8 cellular contexts compared by ENCODE assay signal in the genomic region with DNA sequence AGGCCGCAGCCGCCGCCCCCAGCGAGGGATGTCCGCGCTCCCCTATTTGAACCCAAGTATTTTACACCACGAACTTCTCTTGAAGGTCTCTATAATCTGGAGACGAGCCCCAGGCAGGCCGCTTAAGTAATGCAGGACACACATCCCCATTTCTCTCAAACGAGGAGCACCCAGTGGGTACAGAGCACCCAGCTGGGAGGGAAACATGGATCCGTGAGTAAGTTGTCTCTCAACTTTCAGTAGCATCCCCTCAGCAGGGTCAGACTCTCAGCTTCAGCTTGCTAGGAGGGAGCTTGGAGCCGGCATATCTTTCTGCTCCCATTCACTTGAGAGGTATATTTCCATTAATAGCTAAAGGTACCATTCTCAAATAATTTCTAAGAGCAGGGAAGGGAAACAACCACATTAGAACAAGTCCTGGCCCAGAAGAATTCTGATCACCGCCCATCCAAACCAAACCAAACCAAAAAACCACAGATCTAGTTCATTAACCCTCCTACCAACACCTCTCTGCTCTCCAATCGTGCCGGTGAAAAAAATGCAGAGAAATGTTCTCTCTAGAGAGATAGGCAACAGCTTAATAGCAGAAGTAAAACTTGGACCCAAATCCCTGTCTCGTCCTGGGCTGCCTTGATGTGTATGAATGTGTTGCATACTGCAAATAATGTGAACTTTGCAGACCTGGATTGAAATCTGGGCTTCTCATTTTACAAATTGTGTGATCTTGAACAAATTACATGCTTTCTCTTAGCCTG. TPM values are rescaled to one million over a fixed set of nuclear protein-coding genes. Genes with fewer than 3 reads are reported as not detected.
DNase-seq lines count a peak whose midpoint lies in the region; ATAC-seq, FAIRE-seq and TF ChIP-seq lines count a peak whose summit lies in the region.

No MANE protein-coding gene starts in this region.

- CTCF ChIA-PET in HepG2 (lab: Yijun Ruan, JAX; ENCODE audit: low intra/inter-chr PET ratio, low total read pairs): interaction anchor here (1.8 to 2.5 kb wide), 2 partner anchors 14 to 26 kb away, joined by 13 to 25 read pairs; no protein-coding TSS in a partner anchor

- POLR2A ChIA-PET in HepG2 (lab: Yijun Ruan, JAX): interaction anchor here (1.4 to 2.3 kb wide), 3 partner anchors 8 to 221 kb away, joined by 3 to 9 read pairs (median 5); a partner anchor contains a TSS

- H3K4me1 ChIP-seq in HepG2 (ENCODE audit: insufficient read depth, low read length): peaks cover 52% of the 10 kb centered on the region
- peaks cover 7 to 11% of the 10 kb centered on the region in 2 donors for H3K4me1 ChIP-seq in thoracic aorta (ENCODE audit: control insufficient read depth in 1 of 2, low read depth in 2 of 2)

- ATAC-seq in HepG2 (peak; percentile 58), thoracic aorta (ENCODE audit: insufficient number of reproducible peaks, low FRiP score, low read depth) (no peak)

- no peaks in the 10 kb centered on the region for H3K36me3 ChIP-seq in HepG2 (replicated peaks in 1 of 2; ENCODE audit: control insufficient read depth in 1 of 2, insufficient read depth in 2 of 2, low read length in 2 of 2)
- H3K36me3 ChIP-seq in thoracic aorta: no peaks in the 10 kb centered on the region

- TF ChIP-seq CTCF in GM12864 (IDR thresholded peaks at IDR 0.05; ENCODE audit: low read depth, low read length, missing control alignments) (no peak), HepG2 (CRISPR knock-in tag; IDR thresholded peaks at IDR 0.05) (no peak), thoracic aorta (IDR thresholded peaks at IDR 0.05) (no peak)

- H3K4me2 ChIP-seq in HepG2 (ENCODE audit: low read depth, low read length): peak overlapping the region; percentile 98

- no peak for TF ChIP-seq POLR2A in H54 (IDR thresholded peaks at IDR 0.05; ENCODE audit: low read depth, low read length)
- TF ChIP-seq POLR2A in HepG2 (IDR thresholded peaks at IDR 0.05; ENCODE audit: insufficient read depth in 1 of 2, low read depth in 2 of 2, low read length in 2 of 2): no peak

- no peak for TF ChIP-seq EP300 in HepG2 (IDR thresholded peaks at IDR 0.05; ENCODE audit: low read depth in 2 of 2, low read length in 2 of 2)
- TF ChIP-seq EP300 in HepG2 (CRISPR knock-in tag; IDR thresholded peaks at IDR 0.05; ENCODE audit: borderline replicate concordance): no peak

- peak overlapping the region; percentile 73 for H3K27ac ChIP-seq in HepG2 (ENCODE audit: extremely low read length, insufficient read depth, low read length)
- H3K27ac ChIP-seq in thoracic aorta: peak overlapping the region; percentile 61 to 69

- peak overlapping the region; percentile 79 for H3K9ac ChIP-seq in HepG2 (ENCODE audit: insufficient read depth, low read depth, low read length)

- in situ Hi-C loops in HepG2 (cut with HindIII; ENCODE audit: extremely low pct_ligation_motif_present, low pct_unique_long_range_greater_than_20kb): no loop called here

- TF ChIP-seq RAD21 in HepG2 (CRISPR knock-in tag; IDR thresholded peaks at IDR 0.05): no peak

- FAIRE-seq in H54 (lab: Jason Lieb, UNC) (peak; percentile 85), HepG2 (lab: Jason Lieb, UNC) (no peak)

- no peak overlapping the region for H2AFZ ChIP-seq in HepG2 (ENCODE audit: low read length)

- H3K27me3 ChIP-seq in HepG2 (ENCODE audit: control insufficient read depth in 1 of 2, insufficient read depth in 2 of 2, low read length in 2 of 2): no peaks in the 10 kb centered on the region
- no peaks in the 10 kb centered on the region for H3K27me3 ChIP-seq in thoracic aorta (replicated peaks; ENCODE audit: insufficient read depth)

- BruUV-seq in HepG2 (replicated peaks; lab: Mats Ljungman, UMichigan): TSS peak; percentile 52

- intact Hi-C loops in HepG2 (cut with micrococcal nuclease; ENCODE audit: unreplicated experiment): loop anchor here (5.0 kb wide), 1 partner anchor 204 kb away; no protein-coding TSS in a partner anchor

- H4K20me1 ChIP-seq in HepG2 (ENCODE audit: insufficient read depth, low read length): no peaks in the 10 kb centered on the region

- H3K9me3 ChIP-seq in HepG2 (ENCODE audit: low read length): no peaks in the 10 kb centered on the region
- H3K9me3 ChIP-seq in thoracic aorta: no peaks in the 10 kb centered on the region

- 12% methylated on average over 7 of the region's 16 CpGs for WGBS in HepG2 (ENCODE audit: low lambda C conversion rate)

- DNase-seq in GM12864 (ENCODE audit: low read depth) (no peak), H54 (ENCODE audit: insufficient read length, low spot score) (peak; percentile 67), NOMO-1 treated with DMSO at 0.1 percent for 48 hours (lab: John Stamatoyannopoulos, UW; ENCODE audit: unreplicated experiment) (peak; percentile 32), cerebellum (ENCODE audit: low spot score) (peak; percentile 27), HepG2 (ENCODE audit: low spot score) (no peak), thoracic aorta (ENCODE audit: low spot score) (no peak)
- DNase-seq in activated CD4-positive, CD25-positive, alpha-beta regulatory T cell treated with anti-CD3 and anti-CD28 coated beads, Interleukin-2, amount 50 U/mL, for 72 hours: no peak
- DNase-seq in activated CD4-positive, alpha-beta T cell treated with anti-CD3 and anti-CD28 coated beads, Interleukin-2, amount 50 U/mL, for 4 hours: no peak

- H3K4me3 ChIP-seq in GM12864 (ENCODE audit: low read depth, low read length): peak overlapping the region; percentile 87
- H3K4me3 ChIP-seq in HepG2 (replicated peaks in 1 of 3; ENCODE audit: insufficient read depth in 1 of 3, low read depth in 2 of 3, low read length in 3 of 3): peak overlapping the region; percentile 80 to 86 (median 83)
- peak overlapping the region; percentile 80 for H3K4me3 ChIP-seq in thoracic aorta

- H3K79me2 ChIP-seq in HepG2 (ENCODE audit: insufficient read depth, low read length): peaks cover 46% of the 10 kb centered on the region

TF ChIP-seq in HepG2, 621 proteins besides CTCF, POLR2A, EP300 and RAD21 (continues in another document):
- TF ChIP-seq, protein P1, sequence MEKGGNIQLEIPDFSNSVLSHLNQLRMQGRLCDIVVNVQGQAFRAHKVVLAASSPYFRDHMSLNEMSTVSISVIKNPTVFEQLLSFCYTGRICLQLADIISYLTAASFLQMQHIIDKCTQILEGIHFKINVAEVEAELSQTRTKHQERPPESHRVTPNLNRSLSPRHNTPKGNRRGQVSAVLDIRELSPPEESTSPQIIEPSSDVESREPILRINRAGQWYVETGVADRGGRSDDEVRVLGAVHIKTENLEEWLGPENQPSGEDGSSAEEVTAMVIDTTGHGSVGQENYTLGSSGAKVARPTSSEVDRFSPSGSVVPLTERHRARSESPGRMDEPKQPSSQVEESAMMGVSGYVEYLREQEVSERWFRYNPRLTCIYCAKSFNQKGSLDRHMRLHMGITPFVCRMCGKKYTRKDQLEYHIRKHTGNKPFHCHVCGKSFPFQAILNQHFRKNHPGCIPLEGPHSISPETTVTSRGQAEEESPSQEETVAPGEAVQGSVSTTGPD (CRISPR knock-in tag; IDR thresholded peaks at IDR 0.05): no peak
- TF ChIP-seq ELF3 (CRISPR knock-in tag; IDR thresholded peaks at IDR 0.05) (peak; percentile 7; the same call in 1 of the 2 replicates), TRIM24 (CRISPR knock-in tag; IDR thresholded peaks at IDR 0.05) (no peak), ZNF468 (CRISPR knock-in tag; IDR thresholded peaks at IDR 0.05) (0 out of 2 replicates have a peak, but pooled peaks have one; percentile 22), ONECUT2 (CRISPR knock-in tag; IDR thresholded peaks at IDR 0.05) (no peak), KDM1A (CRISPR knock-in tag; IDR thresholded peaks at IDR 0.05) (no peak)

RNA-seq across cellular contexts. Expression of a gene that starts 0.9 kb away (rescaled TPM):
- total RNA-seq in cerebellum: 10.2 TPM
- 15.5 and 21.7 TPM in 2 replicates for total RNA-seq in HepG2 (2016; rRNA removed; fragmentation: Illumina TruSeq; extraction: Trizol)
- 1.6 and 2.6 TPM in 2 replicates for total RNA-seq in HepG2 (2016; cell fraction: cytosol; rRNA removed; fragmentation: Illumina TruSeq; extraction: Trizol; ENCODE audit: low read depth)
- 15.0 and 22.9 TPM in 2 replicates for total RNA-seq in HepG2 (2016; cell fraction: insoluble cytoplasmic fraction; rRNA removed; fragmentation: Illumina TruSeq; extraction: Trizol)
- 5.1 and 6.1 TPM in 2 replicates for total RNA-seq in HepG2 (2016; cell fraction: membrane; rRNA removed; fragmentation: Illumina TruSeq; extraction: Trizol)
- 15.3 and 16.3 TPM in 2 replicates for total RNA-seq in HepG2 (2016; cell fraction: nucleus; rRNA removed; fragmentation: Illumina TruSeq; extraction: Trizol)
- polyA plus RNA-seq in HepG2 (2011; rRNA removed): 9.8 and 10.3 TPM in 2 replicates
- polyA plus RNA-seq in HepG2 (2011; cell fraction: cytosol; rRNA removed): 4.9 and 7.9 TPM in 2 replicates
- polyA plus RNA-seq in HepG2 (2011; cell fraction: nucleus; rRNA removed): 8.9 and 10.2 TPM in 2 replicates
- 11.0 and 11.8 TPM in 2 replicates for polyA plus RNA-seq in HepG2 (2012)
- 0.72 and 0.84 TPM in 2 replicates for polyA plus RNA-seq in HepG2 (2016; cell fraction: cytosol; fragmentation: Illumina TruSeq; extraction: Trizol; ENCODE audit: low read depth)
- polyA plus RNA-seq in HepG2 (2016; cell fraction: insoluble cytoplasmic fraction; fragmentation: Illumina TruSeq; extraction: Trizol; ENCODE audit: low read depth): 15.1 and 16.3 TPM in 2 replicates
- polyA plus RNA-seq in HepG2 (2016; cell fraction: membrane; fragmentation: Illumina TruSeq; extraction: Trizol; ENCODE audit: low read depth): 1.6 and 1.8 TPM in 2 replicates
- polyA plus RNA-seq in HepG2 (2016; cell fraction: nucleus; fragmentation: Illumina TruSeq; extraction: Trizol; ENCODE audit: insufficient read depth, low read depth): 15.5 and 20.4 TPM in 2 replicates
- polyA minus RNA-seq in HepG2 (2011; rRNA and poly(A)+ RNA removed; ENCODE audit: low replicate concordance): 0.87 and 4.8 TPM in 2 replicates
- 8.4 TPM in 2 replicates for polyA minus RNA-seq in HepG2 (2011; cell fraction: cytosol; rRNA and poly(A)+ RNA removed)
- 22.1 and 28.2 TPM in 2 replicates for polyA minus RNA-seq in HepG2 (2011; cell fraction: nucleus; rRNA and poly(A)+ RNA removed)
- 10 to 100 TPM; 13.9 to 16.2 TPM for total RNA-seq in thoracic aorta

Comparison
In these comparisons a context has a peak if more than half of its experiments do, and no peak if none do; other contexts are left out.
1. DNase-seq: peak in H54 (single experiment), NOMO-1 treated with DMSO at 0.1 percent for 48 hours (single experiment) and cerebellum (single experiment); none in GM12864 (single experiment), HepG2 (single experiment), thoracic aorta (single experiment), activated CD4-positive, CD25-positive, alpha-beta regulatory T cell treated with anti-CD3 and anti-CD28 coated beads, Interleukin-2, amount 50 U/mL, for 72 hours (single experiment) and activated CD4-positive, alpha-beta T cell treated with anti-CD3 and anti-CD28 coated beads, Interleukin-2, amount 50 U/mL, for 4 hours (0 of 2).
2. Peak in every context shown above with its lines, with median percentiles within 50 percentile points of each other: H3K4me3 ChIP-seq.